Comparison of ENCODE assay signal across 1 cellular context in the genomic region with DNA sequence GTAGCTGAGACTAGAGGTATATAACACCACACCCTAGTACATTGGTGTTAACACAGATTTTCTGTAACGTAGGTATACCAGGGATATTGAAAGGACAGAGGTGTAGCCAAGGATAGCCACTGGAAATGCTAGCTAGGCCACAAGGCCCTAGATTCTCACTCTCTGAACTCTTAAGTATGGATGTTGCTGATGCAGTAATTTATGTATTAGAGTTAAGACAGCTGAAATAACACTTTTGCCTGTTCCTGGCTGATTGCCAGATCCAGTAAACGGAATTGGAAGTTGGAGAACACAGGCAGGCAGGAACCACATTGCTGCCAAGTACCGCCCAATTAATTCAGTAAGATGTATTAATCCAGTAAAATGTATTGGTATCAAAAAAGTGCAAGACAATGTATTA.
TF ChIP-seq lines count a peak whose summit lies in the region.

No MANE protein-coding gene starts in this region.

TF ChIP-seq in GM12878, 131 proteins besides CTCF, POLR2A, EP300 and RAD21:
- no peak for TF ChIP-seq IRF4 (IDR thresholded peaks at IDR 0.05; ENCODE audit: low read depth, low read length)
